27 cellular contexts compared by ENCODE assay signal in genomic region chr17:11893862-11894261, GRCh38.
"Had no signal": no experiment of that assay in that cellular context is flagged by ENCODE, and none has a peak within 500 bp of the region (broad histone marks: within the 10 kb centered on the region; RNA-seq: fewer than 3 reads in every experiment).

No MANE protein-coding gene starts in this region.

- DNase-seq: stimulated activated CD4-positive, alpha-beta T cell treated with anti-CD3 and anti-CD28 coated beads, Interleukin-2, amount 100 ng/mL, for 48 hours; stimulated activated CD4-positive, alpha-beta T cell treated with anti-CD3 and anti-CD28 coated beads, Interleukin-4, amount 100 ng/mL, for 1 hour; stimulated activated CD4-positive, alpha-beta T cell treated with anti-CD3 and anti-CD28 coated beads, Interleukin-4, amount 100 ng/mL, for 24 hours; stimulated activated CD4-positive, alpha-beta T cell treated with anti-CD3 and anti-CD28 coated beads, Interleukin-4, amount 100 ng/mL, for 4 hours; stimulated activated CD8-positive, alpha-beta memory T cell treated with anti-CD3 and anti-CD28 coated beads, Interleukin-4, amount 100 ng/mL, for 48 hours; stimulated activated naive B cell treated with anti-CD40 and anti-IgM and Interleukin-4, amounts not matched to agents 10 μg/mL and 1 μg/mL and 100 μg/mL, for 72 hours; stimulated activated naive CD4-positive, alpha-beta T cell; stimulated activated naive CD4-positive, alpha-beta T cell treated with Interleukin-2 at 50 U/mL for 16 hours; stimulated activated naive CD8-positive, alpha-beta T cell treated with anti-CD3 and anti-CD28 coated beads, Interleukin-15, amount 100 ng/mL, for 72 hours; stimulated activated naive CD8-positive, alpha-beta T cell treated with anti-CD3 and anti-CD28 coated beads, Interleukin-15, Interleukin-2, amounts not matched to agents 100 U/mL and 50 U/mL, for 24 hours; stomach; substantia nigra; testis; thyroid gland; tibial artery; transverse colon; trophoblast cell; upper lobe of left lung; upper lobe of right lung; uterus had no signal

- FAIRE-seq: urothelium cell line had no signal

- H3K9me3 ChIP-seq: stomach, suprapubic skin, testis, thoracic aorta, thyroid gland, tibial artery, tibial nerve, transverse colon, upper lobe of left lung, upper lobe of right lung, uterus, vagina had no signal

- H3K27ac ChIP-seq: stomach, suprapubic skin, testis, thoracic aorta, thyroid gland, tibial artery, tibial nerve, transverse colon, upper lobe of left lung, upper lobe of right lung, uterus, vagina had no signal

- H3K27me3 ChIP-seq: stomach, suprapubic skin, testis, thyroid gland, tibial artery, tibial nerve, transverse colon, upper lobe of left lung, upper lobe of right lung, uterus, vagina had no signal

- H3K4me3 ChIP-seq: stomach, suprapubic skin, testis, thoracic aorta, thyroid gland, tibial artery, tibial nerve, transverse colon, upper lobe of left lung, upper lobe of right lung, uterus, vagina had no signal

- ATAC-seq: stimulated activated effector memory CD8-positive, alpha-beta T cell treated with anti-CD3 and anti-CD28 coated beads, Interleukin-12 subunit alpha, Interleukin-12 subunit beta, amount 100 ng/mL, for 72 hours; stimulated activated memory B cell treated with anti-CD40 and anti-IgM and Interleukin-4, amounts not matched to agents 10 μg/mL and 1 μg/mL and 100 μg/mL, for 72 hours; stimulated activated naive B cell treated with anti-CD40 and anti-IgM and Interleukin-4, amounts not matched to agents 10 μg/mL and 1 μg/mL and 100 μg/mL, for 72 hours; stimulated activated naive CD8-positive, alpha-beta T cell treated with anti-CD3 and anti-CD28 coated beads, Interleukin-15, amount 100 ng/mL, for 72 hours; stimulated activated naive CD8-positive, alpha-beta T cell treated with anti-CD3 and anti-CD28 coated beads, Interleukin-15, Interleukin-2, amounts not matched to agents 100 U/mL and 50 U/mL, for 24 hours; upper lobe of right lung had no signal

- H3K36me3 ChIP-seq: stomach, suprapubic skin, thoracic aorta, thyroid gland, tibial artery, tibial nerve, transverse colon, upper lobe of left lung, upper lobe of right lung, uterus, vagina had no signal

- H3K4me1 ChIP-seq: stomach, suprapubic skin, testis, thyroid gland, tibial artery, tibial nerve, transverse colon, upper lobe of left lung, upper lobe of right lung, uterus, vagina had no signal
